ENCODE assay signal across 9 cellular contexts in genomic region chr15:77002954-77003912, GRCh38. TPM values are rescaled to one million over a fixed set of nuclear protein-coding genes. Genes with fewer than 3 reads are reported as not detected.
A peak's percentile ranks its signal among the peaks of the same experiment; 100 is the strongest.
DNase-seq lines count a peak whose midpoint lies in the region; ATAC-seq, FAIRE-seq and TF ChIP-seq lines count a peak whose summit lies in the region.
"Had no signal": no experiment of that assay in that cellular context is flagged by ENCODE, and none has a peak within 500 bp of the region (broad histone marks: within the 10 kb centered on the region; RNA-seq: fewer than 3 reads in every experiment).

No MANE protein-coding gene starts in this region.

- peak; percentile 96 for FAIRE-seq in GM18507 (lab: Jason Lieb, UNC)

- no peak overlapping the region for H3K4me3 ChIP-seq in esophagus muscularis mucosa
- H3K4me3 ChIP-seq: cardiac muscle cell had no signal

- peak overlapping the region in 3 of 4 donors; percentile 33 to 49 (median 40) for H3K27ac ChIP-seq in esophagus muscularis mucosa (replicated peaks in 1 of 4)
- H3K27ac ChIP-seq: cardiac muscle cell had no signal

- intact Hi-C loops in esophagus muscularis mucosa (cut with DNase I): no loop called here

- no peak for TF ChIP-seq POLR2A in esophagus muscularis mucosa (IDR thresholded peaks at IDR 0.05; ENCODE audit: low read depth)

- no peaks in the 10 kb centered on the region for H3K4me1 ChIP-seq in esophagus muscularis mucosa

- no peak for TF ChIP-seq CTCF in esophagus muscularis mucosa (IDR thresholded peaks at IDR 0.05)

- H3K36me3 ChIP-seq in esophagus muscularis mucosa: no peaks in the 10 kb centered on the region
- H3K36me3 ChIP-seq: cardiac muscle cell had no signal

- no peak for TF ChIP-seq EP300 in esophagus muscularis mucosa (IDR thresholded peaks at IDR 0.05)

- H3K9me3 ChIP-seq in esophagus muscularis mucosa: no peaks in the 10 kb centered on the region

- no peaks in the 10 kb centered on the region for H3K27me3 ChIP-seq in esophagus muscularis mucosa
- H3K27me3 ChIP-seq: cardiac muscle cell had no signal

- peak; percentile 56 for ATAC-seq in HG03060 (IDR thresholded peaks at IDR 0.05; ENCODE audit: low read depth, unreplicated experiment)
- ATAC-seq in GM18858 (IDR thresholded peaks at IDR 0.05; ENCODE audit: unreplicated experiment): no peak

- DNase-seq in GM18507 (ENCODE audit: extremely low spot score, insufficient read length, low read depth) (no peak), UCSD-AML1 (lab: John Stamatoyannopoulos, UW; ENCODE audit: unreplicated experiment) (peak; percentile 81), esophagus muscularis mucosa (ENCODE audit: extremely low spot score) (no peak), NCI-H1436 (lab: John Stamatoyannopoulos, UW) (no peak), HuH-7 (ENCODE audit: low spot score) (no peak)
- peak; percentile 60 to 73 for DNase-seq in stimulated activated CD4-positive, alpha-beta T cell treated with anti-CD3 and anti-CD28 coated beads, Interleukin-4, amount 100 ng/mL, for 4 hours

- 68% methylated on average over 11 of the region's 16 CpGs for WGBS in esophagus muscularis mucosa

RNA-seq across cellular contexts. Expression of gene PSTPIP1, which starts 8.3 kb away (rescaled TPM):
- total RNA-seq in esophagus muscularis mucosa: 10 to 100 TPM in 1 of 4 donors, 1 to 10 TPM in 3; 7.7 to 11.8 (median 8.1) TPM

Comparison
In these comparisons a context has a peak if more than half of its experiments do, and no peak if none do; other contexts are left out.
1. DNase-seq: peak in UCSD-AML1 (single experiment) and stimulated activated CD4-positive, alpha-beta T cell treated with anti-CD3 and anti-CD28 coated beads, Interleukin-4, amount 100 ng/mL, for 4 hours (2 of 2); none in GM18507 (single experiment), esophagus muscularis mucosa (single experiment), NCI-H1436 (single experiment) and HuH-7 (single experiment).